ENCODE assay signal across 1 cellular context in the genomic region with DNA sequence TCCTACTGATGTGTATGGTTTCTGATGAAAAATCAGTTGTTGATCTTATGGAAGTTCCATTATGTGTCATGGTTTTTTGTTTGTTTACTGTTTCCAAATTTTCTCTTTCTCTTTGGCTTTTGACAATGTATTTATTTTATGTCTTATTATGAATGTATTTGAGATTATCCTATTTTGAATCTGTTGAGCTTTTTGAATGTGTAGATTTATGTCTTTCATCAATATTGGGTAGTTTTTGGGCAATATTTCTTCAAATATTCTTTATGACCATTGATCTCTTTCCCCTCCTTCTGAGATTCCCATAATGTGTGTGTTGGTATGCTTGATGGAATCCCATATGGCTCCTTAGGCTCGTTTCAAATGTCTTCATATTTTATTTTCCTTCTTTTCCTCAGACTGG.
TF ChIP-seq lines count a peak whose summit lies in the region.

No MANE protein-coding gene starts in this region.

TF ChIP-seq in A549, 52 proteins besides CTCF, POLR2A, EP300 and RAD21 (continued from another document):
- TF ChIP-seq EHF (CRISPR knock-in tag; IDR thresholded peaks at IDR 0.05) (no peak), EHMT2 (IDR thresholded peaks at IDR 0.05; ENCODE audit: low read depth) (no peak), HEYL (CRISPR knock-in tag; IDR thresholded peaks at IDR 0.05) (no peak), TFCP2L1 (CRISPR knock-in tag; IDR thresholded peaks at IDR 0.05) (no peak), NR3C1 (IDR thresholded peaks at IDR 0.05) (no peak), CHD4 (IDR thresholded peaks at IDR 0.05; ENCODE audit: borderline replicate concordance) (no peak), JUN (IDR thresholded peaks at IDR 0.05) (no peak), CHD2 (IDR thresholded peaks at IDR 0.05; ENCODE audit: low read length, partially characterized antibody) (no peak), KDM1A (IDR thresholded peaks at IDR 0.05; ENCODE audit: low read depth) (no peak), SMC3 (IDR thresholded peaks at IDR 0.05) (no peak), HOXA7 (CRISPR knock-in tag; IDR thresholded peaks at IDR 0.05) (no peak), ZSCAN20 (CRISPR knock-in tag; IDR thresholded peaks at IDR 0.05) (no peak), SREBF2 (IDR thresholded peaks at IDR 0.05) (no peak), RNF2 (IDR thresholded peaks at IDR 0.05; ENCODE audit: borderline replicate concordance, low read depth) (no peak), JUNB (IDR thresholded peaks at IDR 0.05) (no peak), MAFK (IDR thresholded peaks at IDR 0.05; ENCODE audit: partially characterized antibody) (no peak)
- TF ChIP-seq, protein P1, sequence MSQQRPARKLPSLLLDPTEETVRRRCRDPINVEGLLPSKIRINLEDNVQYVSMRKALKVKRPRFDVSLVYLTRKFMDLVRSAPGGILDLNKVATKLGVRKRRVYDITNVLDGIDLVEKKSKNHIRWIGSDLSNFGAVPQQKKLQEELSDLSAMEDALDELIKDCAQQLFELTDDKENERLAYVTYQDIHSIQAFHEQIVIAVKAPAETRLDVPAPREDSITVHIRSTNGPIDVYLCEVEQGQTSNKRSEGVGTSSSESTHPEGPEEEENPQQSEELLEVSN (IDR thresholded peaks at IDR 0.05; ENCODE audit: borderline replicate concordance, low read depth): no peak
